Comparison of ENCODE assay signal across 9 cellular contexts in genomic region chr7:100629117-100629711, GRCh38. TPM values are rescaled to one million over a fixed set of nuclear protein-coding genes. Genes with fewer than 3 reads are reported as not detected.
DNase-seq lines count a peak whose midpoint lies in the region; ATAC-seq and TF ChIP-seq lines count a peak whose summit lies in the region.
"Had no signal": no experiment of that assay in that cellular context is flagged by ENCODE, and none has a peak within 500 bp of the region (broad histone marks: within the 10 kb centered on the region; RNA-seq: fewer than 3 reads in every experiment).

No MANE protein-coding gene starts in this region.

- H3K9me3 Mint-ChIP-seq in glutamatergic neuron (ENCODE audit: unreplicated experiment): peaks cover 5% of the 10 kb centered on the region
- H3K9me3 Mint-ChIP-seq: activated naive CD4-positive, alpha-beta T cell treated with anti-CD3 and anti-CD28 coated beads, Interleukin-2, amount 50 U/mL, for 72 hours had no signal

- H3K27ac Mint-ChIP-seq in glutamatergic neuron (ENCODE audit: unreplicated experiment): no peak overlapping the region
- H3K27ac Mint-ChIP-seq: activated naive CD4-positive, alpha-beta T cell treated with anti-CD3 and anti-CD28 coated beads, Interleukin-2, amount 50 U/mL, for 72 hours had no signal

- H3K36me3 ChIP-seq in H7 (replicated peaks; ENCODE audit: control insufficient read depth, insufficient read depth, low read length): no peaks in the 10 kb centered on the region

- H3K4me3 ChIP-seq in H7 (ENCODE audit: insufficient read depth, low read depth, low read length): no peak overlapping the region

- peak; percentile 33 for TF ChIP-seq CTCF in glutamatergic neuron (IDR thresholded peaks at IDR 0.05; ENCODE audit: partially characterized antibody, unreplicated experiment)

- peak; percentile 52 for DNase-seq in CD1c-positive myeloid dendritic cell (ENCODE audit: extremely low spot score)
- peak; percentile 94 for DNase-seq in H7
- DNase-seq in glutamatergic neuron: peak; percentile 76
- DNase-seq in cortex of kidney (lab: John Stamatoyannopoulos, UW): no peak
- DNase-seq in stimulated activated CD4-positive, alpha-beta T cell treated with anti-CD3 and anti-CD28 coated beads, Interleukin-2, amount 100 ng/mL, for 48 hours: no peak

- ATAC-seq in SK-N-SH treated with all-trans-retinoic acid at 6 μM for 48 hours (peak; percentile 20), HG03469 (IDR thresholded peaks at IDR 0.05; ENCODE audit: unreplicated experiment) (no peak), HG02981 (IDR thresholded peaks at IDR 0.05; ENCODE audit: unreplicated experiment) (no peak)
- ATAC-seq: activated naive CD4-positive, alpha-beta T cell treated with anti-CD3 and anti-CD28 coated beads, Interleukin-2, amount 50 U/mL, for 72 hours had no signal

- no peaks in the 10 kb centered on the region for H3K36me3 Mint-ChIP-seq in glutamatergic neuron (ENCODE audit: unreplicated experiment)

- H3K27me3 ChIP-seq in H7 (ENCODE audit: control insufficient read depth, insufficient read depth, low read length): peaks cover 27% of the 10 kb centered on the region

- H3K4me1 Mint-ChIP-seq in glutamatergic neuron (ENCODE audit: low read depth, unreplicated experiment): no peaks in the 10 kb centered on the region

- H3K27me3 Mint-ChIP-seq in glutamatergic neuron (ENCODE audit: unreplicated experiment): peaks cover 22% of the 10 kb centered on the region

- H3K4me3 Mint-ChIP-seq in glutamatergic neuron (ENCODE audit: unreplicated experiment): no peak overlapping the region

TF ChIP-seq in SK-N-SH treated with all-trans-retinoic acid at 6 μM for 48 hours, 23 proteins besides CTCF, POLR2A, EP300 and RAD21:
- TF ChIP-seq ESRRG (CRISPR knock-in tag; IDR thresholded peaks at IDR 0.05) (no peak), CSRNP3 (CRISPR knock-in tag; IDR thresholded peaks at IDR 0.05) (no peak), OSR1 (CRISPR knock-in tag; IDR thresholded peaks at IDR 0.05) (no peak), GLIS3 (CRISPR knock-in tag; IDR thresholded peaks at IDR 0.05) (no peak), RARB (CRISPR knock-in tag; IDR thresholded peaks at IDR 0.05) (no peak), ZFP30 (CRISPR knock-in tag; IDR thresholded peaks at IDR 0.05) (no peak), TOX (CRISPR knock-in tag; IDR thresholded peaks at IDR 0.05; ENCODE audit: borderline replicate concordance) (no peak), ARNTL (CRISPR knock-in tag; IDR thresholded peaks at IDR 0.05; ENCODE audit: borderline replicate concordance, low read depth) (no peak), TSHZ2 (CRISPR knock-in tag; IDR thresholded peaks at IDR 0.05) (no peak)
TF ChIP-seq in SK-N-SH treated with all-trans-retinoic acid at 6 μM for 48 hours: peak in this region for 0.

RNA-seq across cellular contexts. Expression of gene TFR2, which starts 12.1 kb away (rescaled TPM):
- total RNA-seq in H7 (2014; rRNA removed; shearing (Covaris generic)): 2.0 and 4.4 TPM in 2 replicates
- total RNA-seq in glutamatergic neuron (ENCODE audit: unreplicated experiment): 5.1 TPM

RNA-seq across cellular contexts. Expression of gene MOSPD3, which starts 16.9 kb away (rescaled TPM):
- total RNA-seq in H7 (2014; rRNA removed; shearing (Covaris generic)): 18.6 and 21.8 TPM in 2 replicates
- 37.1 TPM for total RNA-seq in glutamatergic neuron (ENCODE audit: unreplicated experiment)

RNA-seq across cellular contexts. Expression of gene ACTL6B, which starts 27.0 kb away (rescaled TPM):
- 0.30 and 0.90 TPM in 2 replicates for total RNA-seq in H7 (2014; rRNA removed; shearing (Covaris generic))
- total RNA-seq in glutamatergic neuron (ENCODE audit: unreplicated experiment): 95.2 TPM
- total RNA-seq: activated naive CD4-positive, alpha-beta T cell treated with anti-CD3 and anti-CD28 coated beads, Interleukin-2, amount 50 U/mL, for 72 hours had no signal

RNA-seq across cellular contexts. Expression of gene PCOLCE, which starts 27.1 kb away (rescaled TPM):
- total RNA-seq in H7 (2014; rRNA removed; shearing (Covaris generic)): 22.5 and 24.1 TPM in 2 replicates
- total RNA-seq in glutamatergic neuron (ENCODE audit: unreplicated experiment): 33.9 TPM

RNA-seq across cellular contexts. Expression of gene FBXO24, which starts 43.1 kb away (rescaled TPM):
- total RNA-seq in H7 (2014; rRNA removed; shearing (Covaris generic)): 0.94 and 1.7 TPM in 2 replicates
- total RNA-seq in glutamatergic neuron (ENCODE audit: unreplicated experiment): 0.49 TPM

Comparison
In these comparisons a context has a peak if more than half of its experiments do, and no peak if none do; other contexts are left out.
1. DNase-seq: peak in CD1c-positive myeloid dendritic cell (single experiment), H7 (single experiment) and glutamatergic neuron (single experiment); none in cortex of kidney (single experiment) and stimulated activated CD4-positive, alpha-beta T cell treated with anti-CD3 and anti-CD28 coated beads, Interleukin-2, amount 100 ng/mL, for 48 hours (0 of 2).
2. RNA of gene ACTL6B, which starts 27.0 kb away (total RNA-seq): 95.2 TPM in glutamatergic neuron (single experiment); 0.30 to 0.90 TPM in H7; every median in the first group is over 10 times any median in the second.